8 cellular contexts compared by ENCODE assay signal in the genomic region with DNA sequence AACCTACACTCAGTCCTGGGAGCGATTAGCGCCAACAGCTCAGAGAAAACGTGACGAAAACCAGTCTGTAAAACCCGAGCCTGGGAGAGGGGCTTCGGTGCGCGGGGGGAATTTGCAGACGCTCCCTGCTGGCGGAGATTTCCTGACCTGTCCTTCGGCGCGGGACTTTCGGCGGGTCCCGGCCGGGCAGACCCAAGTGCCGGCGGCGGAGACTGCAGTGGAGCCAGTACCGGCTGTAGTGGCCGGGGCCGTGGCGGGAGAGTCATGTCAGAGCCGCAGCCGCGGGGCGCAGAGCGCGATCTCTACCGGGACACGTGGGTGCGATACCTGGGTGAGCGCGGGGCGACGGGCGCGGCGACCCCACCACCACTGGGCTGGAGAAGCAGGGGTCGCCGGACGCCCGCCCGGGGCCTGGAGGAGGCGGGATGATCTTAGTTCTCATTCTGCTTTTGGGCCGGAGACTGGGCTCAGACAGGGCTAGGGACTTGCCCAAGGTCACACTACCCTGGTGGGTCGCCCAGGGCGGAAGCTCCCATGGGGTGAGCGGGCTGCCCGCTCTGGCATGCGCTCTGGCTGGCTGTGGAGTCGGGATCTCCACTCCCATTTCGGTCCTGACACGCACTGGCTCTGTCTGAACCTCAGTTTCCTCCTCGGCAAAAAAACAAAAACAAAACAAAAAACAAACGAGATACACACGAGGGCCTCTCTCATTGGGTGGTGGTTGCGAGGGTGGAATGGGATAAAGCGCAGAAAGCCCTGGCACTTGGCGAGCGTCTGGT. TPM values are rescaled to one million over a fixed set of nuclear protein-coding genes. Genes with fewer than 3 reads are reported as not detected.
DNase-seq lines count a peak whose midpoint lies in the region; FAIRE-seq and TF ChIP-seq lines count a peak whose summit lies in the region.

A gene with protein sequence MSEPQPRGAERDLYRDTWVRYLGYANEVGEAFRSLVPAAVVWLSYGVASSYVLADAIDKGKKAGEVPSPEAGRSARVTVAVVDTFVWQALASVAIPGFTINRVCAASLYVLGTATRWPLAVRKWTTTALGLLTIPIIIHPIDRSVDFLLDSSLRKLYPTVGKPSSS (plus strand): TSS at position 153 of the 779 bp plus-strand sequence. CDS start 112 bp downstream, at position 265.

- FAIRE-seq in urothelium cell line (lab: Jason Lieb, UNC) = no peak

- H3K36me3 ChIP-seq in HUES48 (ENCODE audit: control insufficient read depth, insufficient read depth, low read length) (peaks cover 28% of the 10 kb centered on the region), neutrophil (no peaks in the 10 kb centered on the region)

- peak within 1 kb of the TSS; percentile 98 for H3K4me3 Mint-ChIP-seq in activated naive CD4-positive, alpha-beta T cell treated with anti-CD3 and anti-CD28 coated beads, Interleukin-2, amount 10 ng/mL, durations not matched to agents 7 days and 5 days

- H3K9me3 ChIP-seq in HUES48 (ENCODE audit: control insufficient read depth, insufficient read depth, low read length) (no peaks in the 10 kb centered on the region), neutrophil (no peaks in the 10 kb centered on the region)

- peaks cover 59% of the 10 kb centered on the region for H3K4me1 Mint-ChIP-seq in activated naive CD4-positive, alpha-beta T cell treated with anti-CD3 and anti-CD28 coated beads, Interleukin-2, amount 10 ng/mL, durations not matched to agents 7 days and 5 days

- peak within 1 kb of the TSS; percentile 55 for H3K9ac ChIP-seq in HUES48 (ENCODE audit: low read depth, low read length)

- peak; percentile 68 for DNase-seq in COLO829 (ENCODE audit: low spot score)
- peak; percentile 48 for DNase-seq in RWPE1 (ENCODE audit: low spot score)
- DNase-seq in activated naive CD4-positive, alpha-beta T cell treated with anti-CD3 and anti-CD28 coated beads, Interleukin-2, amount 10 ng/mL, durations not matched to agents 7 days and 5 days = peak; percentile 64
- no peak for DNase-seq in glomerular endothelial cell (ENCODE audit: extremely low read depth, low read depth, low spot score)
- peak; percentile 74 for DNase-seq in urothelium cell line (ENCODE audit: low spot score)
- no peak for DNase-seq in GM19240 (ENCODE audit: insufficient read length, low spot score)

- H3K9me3 Mint-ChIP-seq in activated naive CD4-positive, alpha-beta T cell treated with anti-CD3 and anti-CD28 coated beads, Interleukin-2, amount 10 ng/mL, durations not matched to agents 7 days and 5 days = no peaks in the 10 kb centered on the region

- POLR2A ChIA-PET in RWPE1 (lab: Yijun Ruan, JAX; ENCODE audit: low non-redundant PET) = no interaction called here

- CTCF ChIA-PET in RWPE1 (lab: Yijun Ruan, JAX) = interaction anchor here (1.1 kb wide), 1 partner anchor 60 kb away, joined by 4 read pairs; no protein-coding TSS in a partner anchor
- CTCF ChIA-PET in activated naive CD4-positive, alpha-beta T cell treated with anti-CD3 and anti-CD28 coated beads, Interleukin-2, amount 10 ng/mL, durations not matched to agents 7 days and 5 days (lab: Charles Lee) = interaction anchor here (0.8 to 6.0 kb wide), 14 partner anchors 9 to 181 kb away, joined by 3 to 81 read pairs (median 6); partner anchors contain the start of genes SEC14L2 and TCN2

- H3K27me3 Mint-ChIP-seq in activated naive CD4-positive, alpha-beta T cell treated with anti-CD3 and anti-CD28 coated beads, Interleukin-2, amount 10 ng/mL, durations not matched to agents 7 days and 5 days = no peaks in the 10 kb centered on the region

- peak within 1 kb of the TSS; percentile 98 for H3K27ac Mint-ChIP-seq in activated naive CD4-positive, alpha-beta T cell treated with anti-CD3 and anti-CD28 coated beads, Interleukin-2, amount 10 ng/mL, durations not matched to agents 7 days and 5 days

- H3K27me3 ChIP-seq in HUES48 (ENCODE audit: control insufficient read depth, insufficient read depth, low read length) = no peaks in the 10 kb centered on the region
- H3K27me3 ChIP-seq in neutrophil = no peaks in the 10 kb centered on the region

- H3K4me1 ChIP-seq in HUES48 (ENCODE audit: control insufficient read depth, insufficient read depth, low read length) (peaks cover 15% of the 10 kb centered on the region; the same call in 1 of the 2 replicates), neutrophil (ENCODE audit: control insufficient read depth in 1 of 2, insufficient read depth in 1 of 2, low read depth in 1 of 2, low read length in 1 of 2) (peaks cover 38% of the 10 kb centered on the region in 2 experiments)

- H3K27ac ChIP-seq in HUES48 (ENCODE audit: low read depth, low read length) (peak within 1 kb of the TSS; percentile 99), RWPE1 (peak within 1 kb of the TSS; percentile 99), neutrophil (peak within 1 kb of the TSS; percentile 86)

- TF ChIP-seq CTCF in RWPE1 (conservative IDR thresholded peaks at IDR 0.05; ENCODE audit: low read depth) (no peak), neutrophil (IDR thresholded peaks at IDR 0.05) (no peak)

- peaks cover 50% of the 10 kb centered on the region for H3K36me3 Mint-ChIP-seq in activated naive CD4-positive, alpha-beta T cell treated with anti-CD3 and anti-CD28 coated beads, Interleukin-2, amount 10 ng/mL, durations not matched to agents 7 days and 5 days

- H3K4me3 ChIP-seq in HUES48 (ENCODE audit: low read depth, low read length) = peak within 1 kb of the TSS; percentile 69
- H3K4me3 ChIP-seq in neutrophil (ENCODE audit: low read depth in 1 of 2, low read length in 1 of 2) = peak within 1 kb of the TSS; percentile 76 to 92

RNA-seq across cellular contexts. Expression of the gene that starts here (rescaled TPM):
- total RNA-seq in glomerular endothelial cell = 25.1 and 26.9 TPM in 2 replicates

Comparison
In these comparisons a context has a peak if more than half of its experiments do, and no peak if none do; other contexts are left out.
1. DNase-seq: peak in COLO829 (single experiment), RWPE1 (single experiment), activated naive CD4-positive, alpha-beta T cell treated with anti-CD3 and anti-CD28 coated beads, Interleukin-2, amount 10 ng/mL, durations not matched to agents 7 days and 5 days (single experiment) and urothelium cell line (single experiment); none in glomerular endothelial cell (single experiment) and GM19240 (single experiment).
2. Peak in every context shown above with its lines, with median percentiles within 50 percentile points of each other: H3K27ac ChIP-seq.